ENCODE assay signal across 1 cellular context in genomic region chr14:73724696-73725095, GRCh38.
TF ChIP-seq lines count a peak whose summit lies in the region.

No MANE protein-coding gene starts in this region.

TF ChIP-seq in A549, 52 proteins besides CTCF, POLR2A, EP300 and RAD21 (continued from another document):
- no peak for TF ChIP-seq REST (IDR thresholded peaks at IDR 0.05)
- no peak for TF ChIP-seq ELK1 (IDR thresholded peaks at IDR 0.05; ENCODE audit: low read depth, low read length)
